ENCODE assay signal across 4 cellular contexts in the genomic region with DNA sequence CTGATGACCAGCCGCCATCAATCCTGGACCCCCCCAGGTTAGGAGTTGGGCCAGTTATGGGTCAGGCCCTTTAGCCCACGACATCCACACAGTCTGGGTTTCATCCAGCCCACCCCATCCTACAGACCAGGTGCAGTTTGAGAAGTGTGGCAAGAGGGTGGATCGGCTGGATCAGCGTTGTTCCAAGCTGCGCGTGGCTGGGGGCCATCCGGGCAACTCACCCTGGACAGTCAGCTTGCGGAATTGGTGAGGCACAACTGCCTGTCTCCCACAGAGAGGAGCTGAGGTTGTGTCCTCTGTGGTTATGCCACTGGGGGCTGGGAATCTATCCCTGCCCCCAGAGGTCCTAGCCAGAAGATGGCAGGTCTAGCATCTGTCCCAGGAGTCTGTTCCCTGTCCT. TPM values are rescaled to one million over a fixed set of nuclear protein-coding genes. Genes with fewer than 3 reads are reported as not detected.
"Had no signal": no experiment of that assay in that cellular context is flagged by ENCODE, and none has a peak within 500 bp of the region (broad histone marks: within the 10 kb centered on the region; RNA-seq: fewer than 3 reads in every experiment).

No MANE protein-coding gene starts in this region.

RNA-seq across cellular contexts. Expression of a gene that starts 18.0 kb away (rescaled TPM):
- total RNA-seq: osteoblast had no signal
- polyA plus RNA-seq: adipose tissue, hepatocyte, sigmoid colon had no signal
